Comparison of ENCODE assay signal across 8 cellular contexts in genomic region chr1:211326140-211326527, GRCh38. TPM values are rescaled to one million over a fixed set of nuclear protein-coding genes. Genes with fewer than 3 reads are reported as not detected.
DNase-seq lines count a peak whose midpoint lies in the region; ATAC-seq and TF ChIP-seq lines count a peak whose summit lies in the region.

No MANE protein-coding gene starts in this region.

- H3K4me1 ChIP-seq in right atrium auricular region (peaks cover 0 to 15% of the 10 kb centered on the region in 2 donors), breast epithelium (peaks cover 0 to 4% of the 10 kb centered on the region in 2 donors), mucosa of descending colon (ENCODE audit: low read depth) (peaks cover 33% of the 10 kb centered on the region)

- intact Hi-C loops in left cardiac atrium (cut with DNase I): loop anchor here in 1 of 2 donors (10.0 kb wide), 1 partner anchor 149 kb away; no protein-coding TSS in a partner anchor
- intact Hi-C loops in breast epithelium (cut with DNase I; ENCODE audit: low total_unique reads): no loop called here
- intact Hi-C loops in mucosa of descending colon (cut with DNase I, micrococcal nuclease): loop anchor here (10.0 kb wide), 2 partner anchors 189 to 329 kb away; no protein-coding TSS in a partner anchor

- H3K4me3 ChIP-seq in right atrium auricular region (peak overlapping the region; percentile 72 to 76), breast epithelium (peak overlapping the region; percentile 62 to 88 (median 82)), mucosa of descending colon (peak overlapping the region; percentile 52)

- no peak for TF ChIP-seq POLR2A in breast epithelium (IDR thresholded peaks at IDR 0.05)

- H3K36me3 ChIP-seq in right atrium auricular region (no peaks in the 10 kb centered on the region), breast epithelium (no peaks in the 10 kb centered on the region), mucosa of descending colon (ENCODE audit: low read depth) (no peaks in the 10 kb centered on the region)

- H3K9me3 ChIP-seq in right atrium auricular region (no peaks in the 10 kb centered on the region), breast epithelium (no peaks in the 10 kb centered on the region), mucosa of descending colon (no peaks in the 10 kb centered on the region)

- H3K27ac ChIP-seq in right atrium auricular region (peak overlapping the region; percentile 61 to 75), breast epithelium (peak overlapping the region; percentile 82 to 91)

- DNase-seq in right atrium auricular region (ENCODE audit: low spot score) (no peak), left cardiac atrium (no peak), breast epithelium (ENCODE audit: low spot score in 2 of 2) (no peak), mucosa of descending colon (no peak), NCI-H1048 (lab: John Stamatoyannopoulos, UW) (no peak), GDM1 (lab: John Stamatoyannopoulos, UW) (no peak), DMS153 (lab: John Stamatoyannopoulos, UW) (no peak)

- H3K27me3 ChIP-seq in right atrium auricular region: no peaks in the 10 kb centered on the region
- H3K27me3 ChIP-seq in breast epithelium: no peaks in the 10 kb centered on the region

- ATAC-seq in left cardiac atrium (no peak), mucosa of descending colon (no peak), GM19395 (IDR thresholded peaks at IDR 0.05; ENCODE audit: unreplicated experiment) (no peak)

- TF ChIP-seq CTCF in right atrium auricular region (IDR thresholded peaks at IDR 0.05) (no peak), breast epithelium (IDR thresholded peaks at IDR 0.05) (no peak), mucosa of descending colon (IDR thresholded peaks at IDR 0.05) (no peak)

RNA-seq across cellular contexts. Expression of gene TRAF5, which starts 0.5 kb away (rescaled TPM):
- total RNA-seq in right atrium auricular region (1 to 10 TPM; 2.1 to 2.4 TPM), left cardiac atrium (1 to 10 TPM; 5.2 to 5.3 TPM), breast epithelium (10 to 100 TPM; 10.9 to 28.8 (median 21.8) TPM), mucosa of descending colon (10 to 100 TPM; 19.4 to 28.5 (median 23.9) TPM)
